In the genomic region with DNA sequence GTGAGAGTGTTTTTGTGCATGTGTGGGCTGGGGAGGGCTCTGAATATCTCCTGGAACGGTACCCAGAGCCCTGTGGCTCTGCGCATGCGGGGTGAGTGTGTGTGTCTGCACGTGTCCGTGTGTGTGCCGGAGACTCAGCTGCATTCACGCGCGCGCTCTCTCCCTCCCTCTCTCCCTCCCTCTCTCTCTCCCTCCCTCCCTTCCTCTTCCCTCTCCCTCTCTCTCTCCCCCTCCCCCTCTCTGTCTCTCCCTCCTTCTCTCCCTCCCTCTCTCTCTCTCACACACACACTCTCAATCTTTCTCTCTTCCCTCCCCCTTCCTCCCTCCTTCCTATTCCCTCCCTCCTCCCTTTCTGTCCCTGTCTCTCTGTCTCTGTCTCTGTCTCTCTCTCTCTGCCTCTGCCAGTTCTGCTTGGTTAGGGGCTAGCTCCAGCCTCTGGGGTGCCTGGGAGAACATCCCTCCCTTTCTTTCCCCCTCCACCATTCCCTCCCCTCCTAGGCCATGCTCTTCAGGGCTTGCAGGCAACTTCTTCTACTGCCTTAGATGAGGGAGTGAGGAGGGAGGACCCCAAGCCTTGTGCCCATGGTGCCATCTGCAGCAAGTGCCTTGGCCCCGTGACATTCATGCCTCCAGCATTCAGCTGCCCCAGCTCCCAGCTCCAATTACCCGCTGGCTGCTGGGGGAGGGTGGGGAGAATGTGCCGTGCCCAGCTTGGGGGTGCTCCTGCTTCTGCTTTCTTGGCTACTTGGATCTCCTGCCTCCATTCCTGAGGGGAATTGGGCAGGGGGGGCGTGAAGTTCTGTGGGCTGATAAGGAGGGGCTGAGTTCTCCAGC, we compare ENCODE assay signal across 1 cellular context.
TF ChIP-seq lines count a peak whose summit lies in the region.

No MANE protein-coding gene starts in this region.

TF ChIP-seq in K562, 482 proteins besides CTCF, POLR2A, EP300 and RAD21 (continued from another document and continues in another):
- TF ChIP-seq KAT7 (CRISPR knock-in tag; IDR thresholded peaks at IDR 0.05; ENCODE audit: borderline replicate concordance): no peak
- peak in 1 of 2 experiments; percentile 99; a peak in 2 of 4 replicates for TF ChIP-seq KDM1A (IDR thresholded peaks at IDR 0.05)
- TF ChIP-seq POLR2AphosphoS5 (IDR thresholded peaks at IDR 0.05; ENCODE audit: control insufficient read depth, insufficient read depth, low read depth, low read length): no peak
- TF ChIP-seq STAG1 (CRISPR knock-in tag; IDR thresholded peaks at IDR 0.05; ENCODE audit: borderline replicate concordance): no peak
- TF ChIP-seq TBP (optimal IDR thresholded peaks at IDR 0.05; ENCODE audit: low read depth, low read length): peak; percentile 17
- peak; percentile 9; the same call in 1 of the 2 replicates for TF ChIP-seq MYNN (IDR thresholded peaks at IDR 0.05)
- TF ChIP-seq MYNN (CRISPR knock-in tag; IDR thresholded peaks at IDR 0.05): no peak
- TF ChIP-seq, protein P1, sequence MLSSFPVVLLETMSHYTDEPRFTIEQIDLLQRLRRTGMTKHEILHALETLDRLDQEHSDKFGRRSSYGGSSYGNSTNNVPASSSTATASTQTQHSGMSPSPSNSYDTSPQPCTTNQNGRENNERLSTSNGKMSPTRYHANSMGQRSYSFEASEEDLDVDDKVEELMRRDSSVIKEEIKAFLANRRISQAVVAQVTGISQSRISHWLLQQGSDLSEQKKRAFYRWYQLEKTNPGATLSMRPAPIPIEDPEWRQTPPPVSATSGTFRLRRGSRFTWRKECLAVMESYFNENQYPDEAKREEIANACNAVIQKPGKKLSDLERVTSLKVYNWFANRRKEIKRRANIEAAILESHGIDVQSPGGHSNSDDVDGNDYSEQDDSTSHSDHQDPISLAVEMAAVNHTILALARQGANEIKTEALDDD (IDR thresholded peaks at IDR 0.05): no peak
- 0 out of 2 replicates have a peak, but pooled peaks have one; percentile 52 for TF ChIP-seq MEF2D (tag; conservative IDR thresholded peaks at IDR 0.05; ENCODE audit: low read depth)
- no peak for TF ChIP-seq CEBPB (tag; IDR thresholded peaks at IDR 0.05)
- TF ChIP-seq, protein P2, sequence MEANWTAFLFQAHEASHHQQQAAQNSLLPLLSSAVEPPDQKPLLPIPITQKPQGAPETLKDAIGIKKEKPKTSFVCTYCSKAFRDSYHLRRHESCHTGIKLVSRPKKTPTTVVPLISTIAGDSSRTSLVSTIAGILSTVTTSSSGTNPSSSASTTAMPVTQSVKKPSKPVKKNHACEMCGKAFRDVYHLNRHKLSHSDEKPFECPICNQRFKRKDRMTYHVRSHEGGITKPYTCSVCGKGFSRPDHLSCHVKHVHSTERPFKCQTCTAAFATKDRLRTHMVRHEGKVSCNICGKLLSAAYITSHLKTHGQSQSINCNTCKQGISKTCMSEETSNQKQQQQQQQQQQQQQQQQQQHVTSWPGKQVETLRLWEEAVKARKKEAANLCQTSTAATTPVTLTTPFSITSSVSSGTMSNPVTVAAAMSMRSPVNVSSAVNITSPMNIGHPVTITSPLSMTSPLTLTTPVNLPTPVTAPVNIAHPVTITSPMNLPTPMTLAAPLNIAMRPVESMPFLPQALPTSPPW (CRISPR knock-in tag; IDR thresholded peaks at IDR 0.05): peak; percentile 86
- TF ChIP-seq NCOA4 (IDR thresholded peaks at IDR 0.05; ENCODE audit: partially characterized antibody): peak; percentile 63
- no peak for TF ChIP-seq SETDB1 (IDR thresholded peaks at IDR 0.05; ENCODE audit: low read length)
- TF ChIP-seq ZNF780A (CRISPR knock-in tag; IDR thresholded peaks at IDR 0.05): no peak
- TF ChIP-seq MTA2 (IDR thresholded peaks at IDR 0.05; ENCODE audit: low read depth): peak; percentile 59
- peak; percentile 15; the same call in 1 of the 2 replicates for TF ChIP-seq ZBTB7A (IDR thresholded peaks at IDR 0.05; ENCODE audit: borderline replicate concordance, control insufficient read depth, low read depth, low read length)
- TF ChIP-seq PHB2 (IDR thresholded peaks at IDR 0.05; ENCODE audit: low read depth): peak; percentile 37; the same call in 1 of the 2 replicates
- no peak for TF ChIP-seq HNRNPL (IDR thresholded peaks at IDR 0.05; ENCODE audit: low read depth, low read length)
- TF ChIP-seq, protein P3, sequence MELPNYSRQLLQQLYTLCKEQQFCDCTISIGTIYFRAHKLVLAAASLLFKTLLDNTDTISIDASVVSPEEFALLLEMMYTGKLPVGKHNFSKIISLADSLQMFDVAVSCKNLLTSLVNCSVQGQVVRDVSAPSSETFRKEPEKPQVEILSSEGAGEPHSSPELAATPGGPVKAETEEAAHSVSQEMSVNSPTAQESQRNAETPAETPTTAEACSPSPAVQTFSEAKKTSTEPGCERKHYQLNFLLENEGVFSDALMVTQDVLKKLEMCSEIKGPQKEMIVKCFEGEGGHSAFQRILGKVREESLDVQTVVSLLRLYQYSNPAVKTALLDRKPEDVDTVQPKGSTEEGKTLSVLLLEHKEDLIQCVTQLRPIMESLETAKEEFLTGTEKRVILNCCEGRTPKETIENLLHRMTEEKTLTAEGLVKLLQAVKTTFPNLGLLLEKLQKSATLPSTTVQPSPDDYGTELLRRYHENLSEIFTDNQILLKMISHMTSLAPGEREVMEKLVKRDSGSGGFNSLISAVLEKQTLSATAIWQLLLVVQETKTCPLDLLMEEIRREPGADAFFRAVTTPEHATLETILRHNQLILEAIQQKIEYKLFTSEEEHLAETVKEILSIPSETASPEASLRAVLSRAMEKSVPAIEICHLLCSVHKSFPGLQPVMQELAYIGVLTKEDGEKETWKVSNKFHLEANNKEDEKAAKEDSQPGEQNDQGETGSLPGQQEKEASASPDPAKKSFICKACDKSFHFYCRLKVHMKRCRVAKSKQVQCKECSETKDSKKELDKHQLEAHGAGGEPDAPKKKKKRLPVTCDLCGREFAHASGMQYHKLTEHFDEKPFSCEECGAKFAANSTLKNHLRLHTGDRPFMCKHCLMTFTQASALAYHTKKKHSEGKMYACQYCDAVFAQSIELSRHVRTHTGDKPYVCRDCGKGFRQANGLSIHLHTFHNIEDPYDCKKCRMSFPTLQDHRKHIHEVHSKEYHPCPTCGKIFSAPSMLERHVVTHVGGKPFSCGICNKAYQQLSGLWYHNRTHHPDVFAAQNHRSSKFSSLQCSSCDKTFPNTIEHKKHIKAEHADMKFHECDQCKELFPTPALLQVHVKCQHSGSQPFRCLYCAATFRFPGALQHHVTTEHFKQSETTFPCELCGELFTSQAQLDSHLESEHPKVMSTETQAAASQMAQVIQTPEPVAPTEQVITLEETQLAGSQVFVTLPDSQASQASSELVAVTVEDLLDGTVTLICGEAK (IDR thresholded peaks at IDR 0.05): 0 out of 2 replicates have a peak, but pooled peaks have one; percentile 35
- TF ChIP-seq, protein P3 (CRISPR knock-in tag; IDR thresholded peaks at IDR 0.05): no peak
- no peak for TF ChIP-seq XRCC3 (IDR thresholded peaks at IDR 0.05)
- peak; percentile 43 for TF ChIP-seq ARHGAP35 (IDR thresholded peaks at IDR 0.05; ENCODE audit: partially characterized antibody)
- peak; percentile 26 for TF ChIP-seq PHF20 (IDR thresholded peaks at IDR 0.05; ENCODE audit: partially characterized antibody)
- TF ChIP-seq, protein P4, sequence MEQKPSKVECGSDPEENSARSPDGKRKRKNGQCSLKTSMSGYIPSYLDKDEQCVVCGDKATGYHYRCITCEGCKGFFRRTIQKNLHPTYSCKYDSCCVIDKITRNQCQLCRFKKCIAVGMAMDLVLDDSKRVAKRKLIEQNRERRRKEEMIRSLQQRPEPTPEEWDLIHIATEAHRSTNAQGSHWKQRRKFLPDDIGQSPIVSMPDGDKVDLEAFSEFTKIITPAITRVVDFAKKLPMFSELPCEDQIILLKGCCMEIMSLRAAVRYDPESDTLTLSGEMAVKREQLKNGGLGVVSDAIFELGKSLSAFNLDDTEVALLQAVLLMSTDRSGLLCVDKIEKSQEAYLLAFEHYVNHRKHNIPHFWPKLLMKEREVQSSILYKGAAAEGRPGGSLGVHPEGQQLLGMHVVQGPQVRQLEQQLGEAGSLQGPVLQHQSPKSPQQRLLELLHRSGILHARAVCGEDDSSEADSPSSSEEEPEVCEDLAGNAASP (IDR thresholded peaks at IDR 0.05): no peak
- TF ChIP-seq, protein P5, sequence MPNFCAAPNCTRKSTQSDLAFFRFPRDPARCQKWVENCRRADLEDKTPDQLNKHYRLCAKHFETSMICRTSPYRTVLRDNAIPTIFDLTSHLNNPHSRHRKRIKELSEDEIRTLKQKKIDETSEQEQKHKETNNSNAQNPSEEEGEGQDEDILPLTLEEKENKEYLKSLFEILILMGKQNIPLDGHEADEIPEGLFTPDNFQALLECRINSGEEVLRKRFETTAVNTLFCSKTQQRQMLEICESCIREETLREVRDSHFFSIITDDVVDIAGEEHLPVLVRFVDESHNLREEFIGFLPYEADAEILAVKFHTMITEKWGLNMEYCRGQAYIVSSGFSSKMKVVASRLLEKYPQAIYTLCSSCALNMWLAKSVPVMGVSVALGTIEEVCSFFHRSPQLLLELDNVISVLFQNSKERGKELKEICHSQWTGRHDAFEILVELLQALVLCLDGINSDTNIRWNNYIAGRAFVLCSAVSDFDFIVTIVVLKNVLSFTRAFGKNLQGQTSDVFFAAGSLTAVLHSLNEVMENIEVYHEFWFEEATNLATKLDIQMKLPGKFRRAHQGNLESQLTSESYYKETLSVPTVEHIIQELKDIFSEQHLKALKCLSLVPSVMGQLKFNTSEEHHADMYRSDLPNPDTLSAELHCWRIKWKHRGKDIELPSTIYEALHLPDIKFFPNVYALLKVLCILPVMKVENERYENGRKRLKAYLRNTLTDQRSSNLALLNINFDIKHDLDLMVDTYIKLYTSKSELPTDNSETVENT (CRISPR knock-in tag; IDR thresholded peaks at IDR 0.05): no peak
- TF ChIP-seq HIVEP1 (CRISPR knock-in tag; IDR thresholded peaks at IDR 0.05): no peak
- no peak for TF ChIP-seq HNRNPLL (IDR thresholded peaks at IDR 0.05; ENCODE audit: low read depth, low read length, poor library complexity, severe bottlenecking)
- no peak for TF ChIP-seq ZNF76 (CRISPR knock-in tag; IDR thresholded peaks at IDR 0.05; ENCODE audit: borderline replicate concordance)
- no peak for TF ChIP-seq ZNF707 (CRISPR knock-in tag; conservative IDR thresholded peaks at IDR 0.05)
- TF ChIP-seq RFX5 (IDR thresholded peaks at IDR 0.05; ENCODE audit: low read depth, low read length): no peak
- no peak for TF ChIP-seq PURB (CRISPR knock-in tag; IDR thresholded peaks at IDR 0.05; ENCODE audit: low read depth)
- no peak for TF ChIP-seq ZNF121 (CRISPR knock-in tag; conservative IDR thresholded peaks at IDR 0.05)
- no peak for TF ChIP-seq ZNF232 (CRISPR knock-in tag; IDR thresholded peaks at IDR 0.05)
- TF ChIP-seq, protein P6, sequence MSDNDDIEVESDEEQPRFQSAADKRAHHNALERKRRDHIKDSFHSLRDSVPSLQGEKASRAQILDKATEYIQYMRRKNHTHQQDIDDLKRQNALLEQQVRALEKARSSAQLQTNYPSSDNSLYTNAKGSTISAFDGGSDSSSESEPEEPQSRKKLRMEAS (CRISPR knock-in tag; IDR thresholded peaks at IDR 0.05): peak; percentile 82
- TF ChIP-seq SIN3A (IDR thresholded peaks at IDR 0.05; ENCODE audit: borderline replicate concordance in 2 of 2, control insufficient read depth in 1 of 2, low read depth in 2 of 2, low read length in 2 of 2): peak in 1 of 2 experiments; percentile 59; a peak in 1 of 4 replicates
- TF ChIP-seq, protein P7, sequence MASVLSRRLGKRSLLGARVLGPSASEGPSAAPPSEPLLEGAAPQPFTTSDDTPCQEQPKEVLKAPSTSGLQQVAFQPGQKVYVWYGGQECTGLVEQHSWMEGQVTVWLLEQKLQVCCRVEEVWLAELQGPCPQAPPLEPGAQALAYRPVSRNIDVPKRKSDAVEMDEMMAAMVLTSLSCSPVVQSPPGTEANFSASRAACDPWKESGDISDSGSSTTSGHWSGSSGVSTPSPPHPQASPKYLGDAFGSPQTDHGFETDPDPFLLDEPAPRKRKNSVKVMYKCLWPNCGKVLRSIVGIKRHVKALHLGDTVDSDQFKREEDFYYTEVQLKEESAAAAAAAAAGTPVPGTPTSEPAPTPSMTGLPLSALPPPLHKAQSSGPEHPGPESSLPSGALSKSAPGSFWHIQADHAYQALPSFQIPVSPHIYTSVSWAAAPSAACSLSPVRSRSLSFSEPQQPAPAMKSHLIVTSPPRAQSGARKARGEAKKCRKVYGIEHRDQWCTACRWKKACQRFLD (CRISPR knock-in tag; IDR thresholded peaks at IDR 0.05): no peak
- TF ChIP-seq OTX1 (CRISPR knock-in tag; IDR thresholded peaks at IDR 0.05): peak; percentile 90
- no peak for TF ChIP-seq ZNF165 (CRISPR knock-in tag; IDR thresholded peaks at IDR 0.05; ENCODE audit: borderline replicate concordance)
